ENCODE assay signal across 8 cellular contexts in genomic region chr14:92880851-92881250, GRCh38. TPM values are rescaled to one million over a fixed set of nuclear protein-coding genes. Genes with fewer than 3 reads are reported as not detected.
DNase-seq lines count a peak whose midpoint lies in the region; ATAC-seq and TF ChIP-seq lines count a peak whose summit lies in the region.

No MANE protein-coding gene starts in this region.

- H3K36me3 Mint-ChIP-seq in CD14-positive monocyte = no peaks in the 10 kb centered on the region

- peaks cover 0 to 5% (median 0%) of the 10 kb centered on the region in 7 donors for H3K9me3 Mint-ChIP-seq in CD14-positive monocyte

- DNase-seq in DMS 273 (lab: John Stamatoyannopoulos, UW; ENCODE audit: unreplicated experiment) (peak; percentile 60), DMS 273 treated with DMSO at 0.1 percent for 48 hours (lab: John Stamatoyannopoulos, UW) (no peak), OCI-M1 (lab: John Stamatoyannopoulos, UW) (peak; percentile 4), foreskin keratinocyte (peak; percentile 30 to 52), superior temporal gyrus (ENCODE audit: extremely low spot score) (peak; percentile 67), CD14-positive monocyte (ENCODE audit: low spot score) (no peak)
- DNase-seq in stimulated activated CD8-positive, alpha-beta memory T cell treated with anti-CD3 and anti-CD28 coated beads, Interleukin-4, amount 100 ng/mL, for 48 hours = no peak

- H3K4me3 Mint-ChIP-seq in CD14-positive monocyte = peak overlapping the region in 1 of 2 donors; percentile 2

- H3K4me1 ChIP-seq in foreskin keratinocyte = no peaks in the 10 kb centered on the region

- H3K4me1 Mint-ChIP-seq in CD14-positive monocyte = no peaks in the 10 kb centered on the region

- peak; percentile 69 for TF ChIP-seq CTCF in foreskin keratinocyte (conservative IDR thresholded peaks at IDR 0.05)
- no peak for TF ChIP-seq CTCF in CD14-positive monocyte (IDR thresholded peaks at IDR 0.05)

- ATAC-seq in foreskin keratinocyte (peak; percentile 63), GM18519 (IDR thresholded peaks at IDR 0.05; ENCODE audit: low FRiP score, unreplicated experiment) (no peak)

- H3K27me3 ChIP-seq in foreskin keratinocyte = peaks cover 76% of the 10 kb centered on the region

- H3K27ac ChIP-seq in foreskin keratinocyte = no peak overlapping the region

- intact Hi-C loops in CD14-positive monocyte (cut with micrococcal nuclease) = no loop called here

- H3K27me3 Mint-ChIP-seq in CD14-positive monocyte (ENCODE audit: low read depth in 3 of 3) = peaks cover 10 to 30% (median 17%) of the 10 kb centered on the region in 3 donors

- H3K27ac Mint-ChIP-seq in CD14-positive monocyte = no peak overlapping the region

RNA-seq across cellular contexts. Expression of gene CHGA, which starts 42.1 kb away (rescaled TPM):
- total RNA-seq in foreskin keratinocyte = not detected in 2 replicates
- polyA plus RNA-seq in foreskin keratinocyte = not detected in 2 replicates
- not detected for polyA plus RNA-seq in CD14-positive monocyte

Comparison
In these comparisons a context has a peak if more than half of its experiments do, and no peak if none do; other contexts are left out.
1. DNase-seq: peak in DMS 273 (single experiment), OCI-M1 (single experiment), foreskin keratinocyte (2 of 2) and superior temporal gyrus (single experiment); none in DMS 273 treated with DMSO at 0.1 percent for 48 hours (single experiment), stimulated activated CD8-positive, alpha-beta memory T cell treated with anti-CD3 and anti-CD28 coated beads, Interleukin-4, amount 100 ng/mL, for 48 hours (single experiment) and CD14-positive monocyte (single experiment).